ENCODE assay signal across 26 cellular contexts in the genomic region with DNA sequence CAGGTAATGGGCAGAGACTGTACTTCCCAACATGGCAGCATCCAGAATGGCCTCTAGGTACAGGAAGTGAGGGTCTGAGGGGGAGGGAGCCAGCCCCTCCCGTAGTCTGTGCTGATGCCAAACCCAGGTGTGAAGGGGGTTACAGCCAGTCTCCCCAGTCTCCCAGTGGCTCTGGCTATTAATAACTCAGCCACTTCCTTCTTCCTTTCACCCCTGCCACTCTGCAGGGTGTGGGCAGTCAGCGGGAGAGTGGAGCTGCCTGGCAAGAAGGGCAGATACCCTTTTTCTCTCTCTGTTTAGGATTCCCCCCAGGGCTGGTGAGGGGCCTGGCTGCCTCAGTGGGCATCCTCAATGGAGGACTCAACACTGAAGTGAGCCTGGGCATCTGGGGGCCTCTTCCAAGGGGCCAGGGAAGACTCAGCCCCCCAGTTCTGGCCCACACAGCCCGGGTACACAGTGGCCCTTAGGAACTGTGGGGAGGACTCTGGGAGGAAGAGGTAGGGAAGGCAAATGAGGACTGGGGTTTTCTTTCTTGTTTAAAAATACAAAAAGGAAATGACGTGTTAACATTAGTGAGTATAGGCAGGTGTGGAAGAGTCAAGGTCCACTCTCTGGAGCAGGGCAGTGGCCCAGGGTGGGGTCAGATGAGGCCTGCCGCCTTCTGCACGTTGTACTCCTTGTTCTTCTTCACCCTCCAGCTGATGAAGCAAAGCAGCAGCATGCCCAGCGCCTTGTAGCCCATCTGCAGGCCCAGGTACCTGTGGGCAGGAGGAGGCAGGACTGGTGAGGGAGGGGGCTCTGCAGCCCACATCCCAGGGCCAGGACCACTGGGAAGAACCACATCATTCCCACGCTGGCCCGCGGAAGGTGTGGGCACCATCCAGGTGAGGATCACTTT. TPM values are rescaled to one million over a fixed set of nuclear protein-coding genes. Genes with fewer than 3 reads are reported as not detected.
DNase-seq lines count a peak whose midpoint lies in the region; ATAC-seq and TF ChIP-seq lines count a peak whose summit lies in the region.
"Had no signal": no experiment of that assay in that cellular context is flagged by ENCODE, and none has a peak within 500 bp of the region (broad histone marks: within the 10 kb centered on the region; RNA-seq: fewer than 3 reads in every experiment).

No MANE protein-coding gene starts in this region.

- no peak overlapping the region for H3K9ac ChIP-seq in H9 (ENCODE audit: extremely low read depth, insufficient read length, low read length)
- H3K9ac ChIP-seq: parathyroid adenoma had no signal

- no peak overlapping the region for H3K27ac Mint-ChIP-seq in H9
- H3K27ac Mint-ChIP-seq in activated naive CD8-positive, alpha-beta T cell treated with anti-CD3 and anti-CD28 coated beads, Interleukin-2, amount 50 U/mL, for 24 hours, result no peak overlapping the region
- H3K27ac Mint-ChIP-seq: activated naive CD8-positive, alpha-beta T cell; CD4-positive, CD25-positive, alpha-beta regulatory T cell; nephron; stimulated activated effector memory CD8-positive, alpha-beta T cell treated with anti-CD3 and anti-CD28 coated beads, Interleukin-12 subunit alpha, Interleukin-12 subunit beta, amount 100 ng/mL, for 72 hours had no signal

- H2BK12ac ChIP-seq in H9 (ENCODE audit: insufficient read length, low read depth, low read length), result no peak overlapping the region

- H4K91ac ChIP-seq in H9 (ENCODE audit: insufficient read length, low read depth, low read length), result no peak overlapping the region

- H2BK5ac ChIP-seq in H9 (ENCODE audit: insufficient read length, low read length), result no peak overlapping the region

- peak; percentile 6 for DNase-seq in H9
- peak; percentile 48 for DNase-seq in UCSD-AML1 (lab: John Stamatoyannopoulos, UW; ENCODE audit: unreplicated experiment)
- DNase-seq in left lobe of liver (ENCODE audit: low spot score), result peak; percentile 33
- peak; percentile 29 for DNase-seq in sigmoid colon
- no peak for DNase-seq in right lobe of liver
- DNase-seq in activated naive CD8-positive, alpha-beta T cell treated with anti-CD3 and anti-CD28 coated beads, Interleukin-2, amount 50 U/mL, for 24 hours, result no peak
- no peak for DNase-seq in germinal center (ENCODE audit: low spot score)
- no peak for DNase-seq in HuH-7.5 (ENCODE audit: low spot score)
- DNase-seq: activated CD4-positive, alpha-beta T cell treated with anti-CD3 and anti-CD28 coated beads, Interleukin-2, amount 50 U/mL, for 48 hours; activated T-cell treated with anti-CD3 and anti-CD28 coated beads for 4 hours; CD4-positive, CD25-positive, alpha-beta regulatory T cell; gastrocnemius medialis; hippocampal formation; left ventricle myocardium superior; NCI-H1092 treated with DMSO at 0.1 percent for 48 hours; NCI-H187 treated with DMSO at 0.1 percent for 48 hours; NCI-H69; right cardiac atrium; stimulated activated CD4-positive, alpha-beta T cell treated with anti-CD3 and anti-CD28 coated beads, Interleukin-4, amount 100 ng/mL, for 24 hours; uterus had no signal

- no peak overlapping the region for H4K8ac ChIP-seq in H9 (replicated peaks; ENCODE audit: insufficient read length, low read depth, low read length)

- H3K4me1 Mint-ChIP-seq in H9, result peaks cover 0 to 10% of the 10 kb centered on the region in 2 experiments; a peak in 3 of 4 replicates
- no peaks in the 10 kb centered on the region for H3K4me1 Mint-ChIP-seq in activated naive CD8-positive, alpha-beta T cell treated with anti-CD3 and anti-CD28 coated beads, Interleukin-2, amount 50 U/mL, for 24 hours
- H3K4me1 Mint-ChIP-seq: CD4-positive, CD25-positive, alpha-beta regulatory T cell; stimulated activated effector memory CD8-positive, alpha-beta T cell treated with anti-CD3 and anti-CD28 coated beads, Interleukin-12 subunit alpha, Interleukin-12 subunit beta, amount 100 ng/mL, for 72 hours had no signal

- no CpG with 5 or more reads among the region's 10 CpGs for WGBS in H9 (ENCODE audit: extremely low coverage, insufficient read length, low lambda C conversion rate)
- 58 to 67% methylated on average over 10 of the region's 10 CpGs for WGBS in sigmoid colon, 2 donors
- 63% methylated on average over 6 of the region's 10 CpGs for WGBS in right lobe of liver (ENCODE audit: insufficient coverage, low coverage, low lambda C conversion rate, missing lambda C conversion rate)

- no peak overlapping the region for H3K23ac ChIP-seq in H9 (ENCODE audit: insufficient read length, low read depth, low read length)

- no peaks in the 10 kb centered on the region for H3K79me1 ChIP-seq in H9 (ENCODE audit: insufficient read depth, low read depth, low read length, poor library complexity, severe bottlenecking)

- H3K4me3 Mint-ChIP-seq in H9, result no peak overlapping the region
- no peak overlapping the region for H3K4me3 Mint-ChIP-seq in activated naive CD8-positive, alpha-beta T cell treated with anti-CD3 and anti-CD28 coated beads, Interleukin-2, amount 50 U/mL, for 24 hours
- H3K4me3 Mint-ChIP-seq: activated naive CD8-positive, alpha-beta T cell; CD4-positive, CD25-positive, alpha-beta regulatory T cell; nephron; stimulated activated effector memory CD8-positive, alpha-beta T cell treated with anti-CD3 and anti-CD28 coated beads, Interleukin-12 subunit alpha, Interleukin-12 subunit beta, amount 100 ng/mL, for 72 hours had no signal

- H3K9me3 Mint-ChIP-seq in H9, result 0 out of 5 replicates have a peak, but pooled peaks cover 0 to 2% of the 10 kb centered on the region in 2 experiments
- no peaks in the 10 kb centered on the region for H3K9me3 Mint-ChIP-seq in activated naive CD8-positive, alpha-beta T cell treated with anti-CD3 and anti-CD28 coated beads, Interleukin-2, amount 50 U/mL, for 24 hours
- H3K9me3 Mint-ChIP-seq: CD4-positive, CD25-positive, alpha-beta regulatory T cell; nephron; stimulated activated effector memory CD8-positive, alpha-beta T cell treated with anti-CD3 and anti-CD28 coated beads, Interleukin-12 subunit alpha, Interleukin-12 subunit beta, amount 100 ng/mL, for 72 hours had no signal

- H3K27me3 ChIP-seq in H9 (ENCODE audit: insufficient read depth, low read length) (no peaks in the 10 kb centered on the region), sigmoid colon (no peaks in the 10 kb centered on the region), right lobe of liver (no peaks in the 10 kb centered on the region)
- H3K27me3 ChIP-seq: uterus had no signal

- ATAC-seq in left lobe of liver, result no peak
- ATAC-seq in right lobe of liver, result no peak
- no peak for ATAC-seq in activated naive CD8-positive, alpha-beta T cell treated with anti-CD3 and anti-CD28 coated beads, Interleukin-2, amount 50 U/mL, for 24 hours
- ATAC-seq: gastrocnemius medialis; HepG2; left ventricle myocardium superior; Panc1; right cardiac atrium; stimulated activated effector memory CD8-positive, alpha-beta T cell treated with anti-CD3 and anti-CD28 coated beads, Interleukin-12 subunit alpha, Interleukin-12 subunit beta, amount 100 ng/mL, for 72 hours had no signal

- H3K4me3 ChIP-seq in sigmoid colon (no peak overlapping the region), right lobe of liver (no peak overlapping the region)
- H3K4me3 ChIP-seq: gastrocnemius medialis, uterus had no signal

- intact Hi-C loops in sigmoid colon (cut with DNase I) (no loop called here), right lobe of liver (cut with DNase I) (no loop called here)

- no peaks in the 10 kb centered on the region for H3K36me3 Mint-ChIP-seq in H9 (ENCODE audit: insufficient read depth in 1 of 3, low read depth in 3 of 3)
- H3K36me3 Mint-ChIP-seq in activated naive CD8-positive, alpha-beta T cell treated with anti-CD3 and anti-CD28 coated beads, Interleukin-2, amount 50 U/mL, for 24 hours (ENCODE audit: low read depth), result no peaks in the 10 kb centered on the region
- H3K36me3 Mint-ChIP-seq: activated naive CD8-positive, alpha-beta T cell; CD4-positive, CD25-positive, alpha-beta regulatory T cell; stimulated activated effector memory CD8-positive, alpha-beta T cell treated with anti-CD3 and anti-CD28 coated beads, Interleukin-12 subunit alpha, Interleukin-12 subunit beta, amount 100 ng/mL, for 72 hours had no signal

- H3K9me3 ChIP-seq in H9 (ENCODE audit: control insufficient read depth, low read depth, low read length) (no peaks in the 10 kb centered on the region), sigmoid colon (no peaks in the 10 kb centered on the region), right lobe of liver (no peaks in the 10 kb centered on the region)
- H3K9me3 ChIP-seq: gastrocnemius medialis, uterus had no signal

- H3K27ac ChIP-seq in H9 (ENCODE audit: insufficient read length, low read depth, low read length) (no peak overlapping the region), sigmoid colon (no peak overlapping the region), right lobe of liver (no peak overlapping the region)
- H3K27ac ChIP-seq: gastrocnemius medialis, parathyroid adenoma, uterus had no signal

- H2AFZ ChIP-seq in H9 (ENCODE audit: low read length), result no peak overlapping the region
- H2AFZ ChIP-seq: parathyroid adenoma had no signal

- H3K27me3 Mint-ChIP-seq in H9 (ENCODE audit: low read depth), result peaks cover 3% of the 10 kb centered on the region
- H3K27me3 Mint-ChIP-seq in activated naive CD8-positive, alpha-beta T cell treated with anti-CD3 and anti-CD28 coated beads, Interleukin-2, amount 50 U/mL, for 24 hours, result no peaks in the 10 kb centered on the region
- H3K27me3 Mint-ChIP-seq: activated naive CD8-positive, alpha-beta T cell had no signal

- H2BK20ac ChIP-seq in H9 (ENCODE audit: low read depth, low read length, poor library complexity, severe bottlenecking), result no peak overlapping the region

- H3K23me2 ChIP-seq in H9 (ENCODE audit: insufficient read length, low read depth, low read length, poor library complexity, severe bottlenecking), result no peaks in the 10 kb centered on the region

- H4K20me1 ChIP-seq in H9 (ENCODE audit: control insufficient read depth, insufficient read depth, insufficient read length), result no peaks in the 10 kb centered on the region

- H3K36me3 ChIP-seq in sigmoid colon, result no peaks in the 10 kb centered on the region
- no peaks in the 10 kb centered on the region for H3K36me3 ChIP-seq in right lobe of liver
- H3K36me3 ChIP-seq: gastrocnemius medialis, uterus had no signal

- H2BK15ac ChIP-seq in H9 (ENCODE audit: low read depth, low read length), result no peak overlapping the region

- H3K4ac ChIP-seq in H9 (ENCODE audit: low read depth, low read length), result no peak overlapping the region

- no peak overlapping the region for H2AK5ac ChIP-seq in H9 (ENCODE audit: insufficient read length, low read length)

- TF ChIP-seq POLR2A in sigmoid colon (IDR thresholded peaks at IDR 0.05) (no peak), right lobe of liver (IDR thresholded peaks at IDR 0.05) (no peak)

- H2BK120ac ChIP-seq in H9 (ENCODE audit: low read depth, low read length, poor library complexity, severe bottlenecking), result no peak overlapping the region

- H3K18ac ChIP-seq in H9 (ENCODE audit: insufficient read length, low read depth, low read length), result no peak overlapping the region

- H3K14ac ChIP-seq in H9 (ENCODE audit: insufficient read depth, low read length), result no peak overlapping the region

- TF ChIP-seq CTCF in H9 (conservative IDR thresholded peaks at IDR 0.05), result no peak
- TF ChIP-seq CTCF in sigmoid colon (IDR thresholded peaks at IDR 0.05), result no peak
- TF ChIP-seq CTCF in right lobe of liver (IDR thresholded peaks at IDR 0.05), result no peak

- H3T11ph ChIP-seq in H9 (ENCODE audit: low read length), result no peak overlapping the region

- H3K4me1 ChIP-seq in H9 (ENCODE audit: insufficient read depth, low read length), result no peaks in the 10 kb centered on the region
- no peaks in the 10 kb centered on the region for H3K4me1 ChIP-seq in sigmoid colon
- no peaks in the 10 kb centered on the region for H3K4me1 ChIP-seq in right lobe of liver
- H3K4me1 ChIP-seq: gastrocnemius medialis, uterus had no signal

- H3K79me2 ChIP-seq in H9 (ENCODE audit: insufficient read depth, low read length), result no peaks in the 10 kb centered on the region
- H3K79me2 ChIP-seq: parathyroid adenoma had no signal

- H3K4me2 ChIP-seq in H9 (ENCODE audit: insufficient read depth, insufficient read length, low read length), result no peak overlapping the region

- no peak overlapping the region for H3K56ac ChIP-seq in H9 (ENCODE audit: insufficient read length, low read depth, low read length)

- no peak for TF ChIP-seq EP300 in sigmoid colon (IDR thresholded peaks at IDR 0.05)

- H4K5ac ChIP-seq in H9 (ENCODE audit: insufficient read length, low read depth, low read length), result no peak overlapping the region

RNA-seq across cellular contexts. Expression of gene RAB6B, which starts 38.6 kb away (rescaled TPM):
- 12.3 and 14.8 TPM in 2 replicates for total RNA-seq in H9 (2021)
- 0.35 TPM for total RNA-seq in left lobe of liver
- total RNA-seq in sigmoid colon, result 1 to 10 TPM; 4.3 to 8.0 (median 5.5) TPM
- 10 to 100 TPM in 1 of 3 donors, 1 to 10 TPM in 1, under 1 TPM in 1; 0.60 to 19.7 (median 5.1) TPM for polyA plus RNA-seq in sigmoid colon
- under 1 TPM; 0.09 to 0.60 (median 0.36) TPM for total RNA-seq in right lobe of liver
- total RNA-seq: HepG2 had no signal

Comparison
In these comparisons a context has a peak if more than half of its experiments do, and no peak if none do; other contexts are left out.
1. DNase-seq: peak in H9 (single experiment), UCSD-AML1 (single experiment), left lobe of liver (single experiment) and sigmoid colon (single experiment); none in right lobe of liver (0 of 3), activated naive CD8-positive, alpha-beta T cell treated with anti-CD3 and anti-CD28 coated beads, Interleukin-2, amount 50 U/mL, for 24 hours (single experiment), germinal center (single experiment) and HuH-7.5 (single experiment).